Comparison of ENCODE assay signal across 14 cellular contexts in the genomic region with DNA sequence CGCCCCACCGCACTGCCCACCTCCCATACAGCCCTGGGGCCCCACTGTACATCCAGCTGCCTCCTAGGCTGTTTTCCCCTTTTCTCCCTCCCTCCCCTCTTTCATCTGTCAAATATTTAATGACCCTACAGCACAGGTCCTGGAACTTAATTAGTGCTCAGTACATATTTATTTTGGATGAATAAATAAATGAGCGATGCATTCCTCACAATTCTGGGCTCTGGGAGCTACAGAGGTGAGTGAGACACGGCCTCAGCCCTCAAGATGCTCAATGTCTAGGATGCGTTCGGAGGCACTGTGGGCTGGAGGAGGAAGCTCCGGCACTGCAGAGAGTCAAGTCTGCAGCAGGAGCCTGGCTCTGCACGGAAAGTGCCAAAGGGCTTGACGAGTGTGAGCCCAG.
A peak's percentile ranks its signal among the peaks of the same experiment; 100 is the strongest.
DNase-seq lines count a peak whose midpoint lies in the region; ATAC-seq and TF ChIP-seq lines count a peak whose summit lies in the region.
"Had no signal": no experiment of that assay in that cellular context is flagged by ENCODE, and none has a peak within 500 bp of the region (broad histone marks: within the 10 kb centered on the region; RNA-seq: fewer than 3 reads in every experiment).

No MANE protein-coding gene starts in this region.

- H3K27ac ChIP-seq in VCaP (peak overlapping the region; percentile 65), upper lobe of right lung (no peak overlapping the region)
- H3K27ac ChIP-seq: BLaER1 treated with 17β-estradiol and CSF1 and Interleukin-3, amounts not matched to agents 10 nM and 100 nM; GM23248 had no signal

- H3K4me1 ChIP-seq in upper lobe of right lung = peaks cover 12% of the 10 kb centered on the region

- DNase-seq in NCI-H748 (lab: John Stamatoyannopoulos, UW; ENCODE audit: unreplicated experiment) (peak; percentile 17), NCI-H748 treated with DMSO at 0.1 percent for 48 hours (lab: John Stamatoyannopoulos, UW) (no peak), NCI-H1417 treated with DMSO at 0.1 percent for 48 hours (lab: John Stamatoyannopoulos, UW) (peak; percentile 30), upper lobe of right lung (no peak), NCI-H1930 (lab: John Stamatoyannopoulos, UW) (no peak), OCI-M2 (lab: John Stamatoyannopoulos, UW; ENCODE audit: unreplicated experiment) (no peak)
- DNase-seq: ACHN; Calu3; CD4-positive, alpha-beta T cell; DMS 273 treated with DMSO at 0.1 percent for 48 hours; GM23248 had no signal

- H3K9me3 ChIP-seq in upper lobe of right lung = no peaks in the 10 kb centered on the region
- H3K9me3 ChIP-seq: BLaER1 treated with 17β-estradiol and CSF1 and Interleukin-3, amounts not matched to agents 10 nM and 100 nM had no signal

- no peaks in the 10 kb centered on the region for H3K36me3 ChIP-seq in upper lobe of right lung
- H3K36me3 ChIP-seq: BLaER1 treated with 17β-estradiol and CSF1 and Interleukin-3, amounts not matched to agents 10 nM and 100 nM had no signal

- no peaks in the 10 kb centered on the region for H3K27me3 ChIP-seq in upper lobe of right lung
- H3K27me3 ChIP-seq: BLaER1 treated with 17β-estradiol and CSF1 and Interleukin-3, amounts not matched to agents 10 nM and 100 nM had no signal

- H3K4me3 ChIP-seq in upper lobe of right lung = no peak overlapping the region
- H3K4me3 ChIP-seq: BLaER1 treated with 17β-estradiol and CSF1 and Interleukin-3, amounts not matched to agents 10 nM and 100 nM; GM23248 had no signal

- intact Hi-C loops in upper lobe of right lung (cut with DNase I) = no loop called here

- ATAC-seq in upper lobe of right lung = peak; percentile 9
- ATAC-seq: HCT116 had no signal

- TF ChIP-seq CTCF in VCaP (conservative IDR thresholded peaks at IDR 0.05) (no peak), upper lobe of right lung (IDR thresholded peaks at IDR 0.05) (no peak)

Comparison
In these comparisons a context has a peak if more than half of its experiments do, and no peak if none do; other contexts are left out.
1. DNase-seq: peak in NCI-H748 (single experiment) and NCI-H1417 treated with DMSO at 0.1 percent for 48 hours (single experiment); none in NCI-H748 treated with DMSO at 0.1 percent for 48 hours (single experiment), upper lobe of right lung (single experiment), NCI-H1930 (0 of 2) and OCI-M2 (single experiment).